20 cellular contexts compared by ENCODE assay signal in genomic region chr6:36964908-36965307, GRCh38. TPM values are rescaled to one million over a fixed set of nuclear protein-coding genes. Genes with fewer than 3 reads are reported as not detected.
DNase-seq lines count a peak whose midpoint lies in the region; ATAC-seq and TF ChIP-seq lines count a peak whose summit lies in the region.
"Had no signal": no experiment of that assay in that cellular context is flagged by ENCODE, and none has a peak within 500 bp of the region (broad histone marks: within the 10 kb centered on the region; RNA-seq: fewer than 3 reads in every experiment).

No MANE protein-coding gene starts in this region.

- no peak overlapping the region for H3K4me3 Mint-ChIP-seq in activated naive CD8-positive, alpha-beta T cell treated with anti-CD3 and anti-CD28 coated beads, Interleukin-2, amount 10 ng/mL, durations not matched to agents 7 days and 5 days
- H3K4me3 Mint-ChIP-seq in activated naive CD8-positive, alpha-beta T cell treated with anti-CD3 and anti-CD28 coated beads for 36 hours: no peak overlapping the region
- no peak overlapping the region for H3K4me3 Mint-ChIP-seq in endothelial cell (ENCODE audit: unreplicated experiment)
- H3K4me3 Mint-ChIP-seq: activated naive CD8-positive, alpha-beta T cell had no signal

- H3K27ac ChIP-seq in IMR-90 (ENCODE audit: insufficient read depth, low read length) (no peak overlapping the region), thyroid gland (peak overlapping the region; percentile 45 to 75 (median 53))
- H3K27ac ChIP-seq: body of pancreas, gastrocnemius medialis had no signal

- H2AFZ ChIP-seq in IMR-90 (replicated peaks; ENCODE audit: low read length, poor library complexity): no peak overlapping the region

- H3K4me1 ChIP-seq in IMR-90 (ENCODE audit: control insufficient read depth, insufficient read depth, low read length) (peaks cover 4% of the 10 kb centered on the region), thyroid gland (peaks cover 31 to 45% of the 10 kb centered on the region in 2 donors)

- H3K27me3 ChIP-seq in IMR-90 (ENCODE audit: control insufficient read depth, insufficient read depth, low read length) (no peaks in the 10 kb centered on the region), thyroid gland (no peaks in the 10 kb centered on the region)
- H3K27me3 ChIP-seq: body of pancreas, gastrocnemius medialis, upper lobe of left lung had no signal

- TF ChIP-seq CTCF in IMR-90 (conservative IDR thresholded peaks at IDR 0.05; ENCODE audit: low read depth, low read length): no peak
- TF ChIP-seq CTCF in endothelial cell (IDR thresholded peaks at IDR 0.05; ENCODE audit: unreplicated experiment): no peak
- TF ChIP-seq CTCF in thyroid gland (IDR thresholded peaks at IDR 0.05): no peak

- H2AK9ac ChIP-seq in IMR-90 (replicated peaks; ENCODE audit: low read depth, low read length, poor library complexity): peak overlapping the region; percentile 10

- no peak overlapping the region for H2BK20ac ChIP-seq in IMR-90 (ENCODE audit: low read depth, low read length)

- no peak for TF ChIP-seq POLR2A in IMR-90 (IDR thresholded peaks at IDR 0.05; ENCODE audit: low read depth, low read length)
- no peak for TF ChIP-seq POLR2A in thyroid gland (IDR thresholded peaks at IDR 0.05)

- H3K56ac ChIP-seq in IMR-90 (ENCODE audit: extremely low read depth, insufficient read depth, low read length): no peak overlapping the region

- no peak overlapping the region for H2BK5ac ChIP-seq in IMR-90 (ENCODE audit: low read depth, low read length, poor library complexity, severe bottlenecking)

- intact Hi-C loops in IMR-90 (cut with micrococcal nuclease) (no loop called here), thyroid gland (cut with DNase I) (loop anchor here (5.0 kb wide), 1 partner anchor 53 kb away; no protein-coding TSS in a partner anchor)

- H3K9me3 Mint-ChIP-seq in activated naive CD8-positive, alpha-beta T cell treated with anti-CD3 and anti-CD28 coated beads, Interleukin-2, amount 10 ng/mL, durations not matched to agents 7 days and 5 days: no peaks in the 10 kb centered on the region
- no peaks in the 10 kb centered on the region for H3K9me3 Mint-ChIP-seq in activated naive CD8-positive, alpha-beta T cell treated with anti-CD3 and anti-CD28 coated beads for 36 hours
- H3K9me3 Mint-ChIP-seq in endothelial cell (ENCODE audit: unreplicated experiment): no peaks in the 10 kb centered on the region

- H3K79me1 ChIP-seq in IMR-90 (ENCODE audit: low read depth in 1 of 2, low read length in 2 of 2): peaks cover 0 to 7% of the 10 kb centered on the region in 2 experiments; a peak in 1 of 4 replicates

- no peak overlapping the region for H4K8ac ChIP-seq in IMR-90 (ENCODE audit: low read depth in 2 of 2, low read length in 2 of 2)

- H3K18ac ChIP-seq in IMR-90 (ENCODE audit: low read depth, low read length): no peak overlapping the region

- H3K36me3 Mint-ChIP-seq in activated naive CD8-positive, alpha-beta T cell treated with anti-CD3 and anti-CD28 coated beads, Interleukin-2, amount 10 ng/mL, durations not matched to agents 7 days and 5 days: peaks cover 14% of the 10 kb centered on the region
- H3K36me3 Mint-ChIP-seq in activated naive CD8-positive, alpha-beta T cell treated with anti-CD3 and anti-CD28 coated beads for 36 hours: peaks cover 12% of the 10 kb centered on the region
- H3K36me3 Mint-ChIP-seq in endothelial cell (ENCODE audit: low read depth, unreplicated experiment): peaks cover 28% of the 10 kb centered on the region

- in situ Hi-C loops in IMR-90 (cut with MboI; ENCODE audit: low sequenced_read_pairs) (no loop called here), KBM-7 (cut with MboI; ENCODE audit: low pct_unique_long_range_greater_than_20kb, low sequenced_read_pairs) (no loop called here)

- no peak overlapping the region for H3K4me2 ChIP-seq in IMR-90 (ENCODE audit: low read depth, low read length)

- peaks cover 38% of the 10 kb centered on the region for H3K4me1 Mint-ChIP-seq in activated naive CD8-positive, alpha-beta T cell treated with anti-CD3 and anti-CD28 coated beads, Interleukin-2, amount 10 ng/mL, durations not matched to agents 7 days and 5 days
- H3K4me1 Mint-ChIP-seq in activated naive CD8-positive, alpha-beta T cell treated with anti-CD3 and anti-CD28 coated beads for 36 hours: peaks cover 36% of the 10 kb centered on the region
- H3K4me1 Mint-ChIP-seq in endothelial cell (ENCODE audit: unreplicated experiment): peaks cover 22% of the 10 kb centered on the region

- no peaks in the 10 kb centered on the region; the same call in 1 of the 2 replicates for H3K9me1 ChIP-seq in IMR-90 (ENCODE audit: insufficient read depth, low read length)

- H3K9me3 ChIP-seq in IMR-90 (ENCODE audit: control insufficient read depth, insufficient read depth, low read length) (no peaks in the 10 kb centered on the region), thyroid gland (no peaks in the 10 kb centered on the region)
- H3K9me3 ChIP-seq: body of pancreas, gastrocnemius medialis, upper lobe of left lung had no signal

- dilution Hi-C loops in IMR-90 (cut with HindIII; ENCODE audit: low sequenced_read_pairs, unreplicated experiment): no loop called here

- peak overlapping the region; percentile 59 for H3K27ac Mint-ChIP-seq in activated naive CD8-positive, alpha-beta T cell treated with anti-CD3 and anti-CD28 coated beads, Interleukin-2, amount 10 ng/mL, durations not matched to agents 7 days and 5 days
- H3K27ac Mint-ChIP-seq in activated naive CD8-positive, alpha-beta T cell treated with anti-CD3 and anti-CD28 coated beads for 36 hours: no peak overlapping the region
- H3K27ac Mint-ChIP-seq in endothelial cell (ENCODE audit: unreplicated experiment): peak overlapping the region; percentile 78
- H3K27ac Mint-ChIP-seq: activated naive CD8-positive, alpha-beta T cell had no signal

- 91% methylated on average over 3 of the region's 4 CpGs; no CpG with 5 or more reads in 1 of the 2 experiments for WGBS in IMR-90 (ENCODE audit: extremely low coverage in 2 of 2, insufficient read length in 1 of 2), 2 experiments
- 67 to 79% methylated on average over 4 of the region's 4 CpGs for WGBS in thyroid gland, 2 donors

- H3K27me3 Mint-ChIP-seq in activated naive CD8-positive, alpha-beta T cell treated with anti-CD3 and anti-CD28 coated beads, Interleukin-2, amount 10 ng/mL, durations not matched to agents 7 days and 5 days: no peaks in the 10 kb centered on the region
- no peaks in the 10 kb centered on the region for H3K27me3 Mint-ChIP-seq in activated naive CD8-positive, alpha-beta T cell treated with anti-CD3 and anti-CD28 coated beads for 36 hours
- peaks cover 12% of the 10 kb centered on the region for H3K27me3 Mint-ChIP-seq in endothelial cell (ENCODE audit: unreplicated experiment)
- H3K27me3 Mint-ChIP-seq: activated naive CD8-positive, alpha-beta T cell had no signal

- no peak for ATAC-seq in activated naive CD8-positive, alpha-beta T cell treated with anti-CD3 and anti-CD28 coated beads, Interleukin-2, amount 10 ng/mL, durations not matched to agents 7 days and 5 days (ENCODE audit: low read depth)
- ATAC-seq in IMR-90 (ENCODE audit: low read depth): no peak
- ATAC-seq in HG02981 (IDR thresholded peaks at IDR 0.05; ENCODE audit: unreplicated experiment): no peak
- ATAC-seq: body of pancreas, gastrocnemius medialis, left colon had no signal

- DNase-seq in activated naive CD8-positive, alpha-beta T cell treated with anti-CD3 and anti-CD28 coated beads, Interleukin-2, amount 10 ng/mL, durations not matched to agents 7 days and 5 days: no peak
- DNase-seq in activated naive CD8-positive, alpha-beta T cell treated with anti-CD3 and anti-CD28 coated beads for 36 hours: no peak
- DNase-seq in IMR-90: no peak
- DNase-seq in endothelial cell (ENCODE audit: low spot score): no peak
- DNase-seq in thyroid gland: no peak
- no peak for DNase-seq in KBM-7
- DNase-seq: body of pancreas; erythroblast; gastrocnemius medialis; Karpas-422; left colon; NCI-H526 treated with DMSO at 0.1 percent for 48 hours; nucleus accumbens; retina; SHP77; stimulated activated CD4-positive, alpha-beta T cell treated with anti-CD3 and anti-CD28 coated beads, Interleukin-15, amount 100 ng/mL, for 24 hours; stimulated activated naive CD4-positive, alpha-beta T cell treated with Interleukin-2 at 50 U/mL for 16 hours; upper lobe of left lung had no signal

- no peak for TF ChIP-seq RAD21 in IMR-90 (IDR thresholded peaks at IDR 0.05; ENCODE audit: low read length)

- no peak overlapping the region for H3K4me3 ChIP-seq in IMR-90 (ENCODE audit: insufficient read depth, low read depth, low read length)
- no peak overlapping the region for H3K4me3 ChIP-seq in thyroid gland (replicated peaks in 1 of 3)
- H3K4me3 ChIP-seq: body of pancreas, gastrocnemius medialis, upper lobe of left lung had no signal

- CTCF ChIA-PET in IMR-90 (lab: Yijun Ruan, JAX): no interaction called here

- no peak overlapping the region for H3K14ac ChIP-seq in IMR-90 (replicated peaks; ENCODE audit: low read depth, low read length)

- no peak overlapping the region for H2BK120ac ChIP-seq in IMR-90 (ENCODE audit: low read depth, low read length)

- no peak overlapping the region for H3K9ac ChIP-seq in IMR-90 (ENCODE audit: low read depth, low read length)

- no peak overlapping the region for H2AK5ac ChIP-seq in IMR-90 (ENCODE audit: low read depth, low read length)

- H3K4ac ChIP-seq in IMR-90 (ENCODE audit: low read depth, low read length): no peak overlapping the region

- no TSS peak for BruUV-seq in IMR-90 (replicated peaks; lab: Mats Ljungman, UMichigan)

- no peak overlapping the region for H4K91ac ChIP-seq in IMR-90 (ENCODE audit: insufficient read depth, low read depth, low read length)

- no peak overlapping the region for H2BK15ac ChIP-seq in IMR-90 (ENCODE audit: low read depth, low read length)

- no peak overlapping the region for H3K23ac ChIP-seq in IMR-90 (ENCODE audit: low read depth, low read length)

- H4K20me1 ChIP-seq in IMR-90 (ENCODE audit: insufficient read depth, low read length): peaks cover 9% of the 10 kb centered on the region

- no peak overlapping the region for H4K5ac ChIP-seq in IMR-90 (ENCODE audit: low read depth, low read length)

- peaks cover 33% of the 10 kb centered on the region for H3K36me3 ChIP-seq in IMR-90 (ENCODE audit: control insufficient read depth, insufficient read depth, low read length)
- peaks cover 30% of the 10 kb centered on the region in 2 donors for H3K36me3 ChIP-seq in thyroid gland

- POLR2A ChIA-PET in activated naive CD8-positive, alpha-beta T cell treated with anti-CD3 and anti-CD28 coated beads, Interleukin-2, amount 10 ng/mL, durations not matched to agents 7 days and 5 days (lab: Charles Lee): interaction anchor here (1.3 kb wide), 1 partner anchor 11 kb away, joined by 5 read pairs; no protein-coding TSS in a partner anchor
- POLR2A ChIA-PET in IMR-90 (lab: Charles Lee; ENCODE audit: unreplicated experiment): no interaction called here

RNA-seq across cellular contexts. Expression of gene PI16, which starts 10.4 kb away (rescaled TPM):
- under 1 TPM; 0.37 to 0.86 TPM for total RNA-seq in activated naive CD8-positive, alpha-beta T cell treated with anti-CD3 and anti-CD28 coated beads, Interleukin-2, amount 10 ng/mL, durations not matched to agents 7 days and 5 days
- under 1 TPM; 0.18 to 0.39 TPM for total RNA-seq in activated naive CD8-positive, alpha-beta T cell treated with anti-CD3 and anti-CD28 coated beads for 36 hours
- total RNA-seq in IMR-90 (2012; rRNA removed) (under 0.01 TPM in 1 of 2 replicates, not detected in the other), endothelial cell (ENCODE audit: unreplicated experiment) (20.5 TPM), thyroid gland (10 to 100 TPM in 2 of 4 donors, 1 to 10 TPM in 2; 5.1 to 22.9 (median 9.1) TPM)
- polyA plus RNA-seq in IMR-90 (2012; rRNA removed): 0.20 and 0.21 TPM in 2 replicates
- polyA plus RNA-seq in IMR-90 (2012; cell fraction: cytosol; rRNA removed): 0.13 and 0.53 TPM in 2 replicates
- polyA plus RNA-seq in IMR-90 (2012; cell fraction: nucleus; rRNA removed; ENCODE audit: low replicate concordance): 0.28 and 0.29 TPM in 2 replicates

RNA-seq across cellular contexts. Expression of gene MTCH1, which starts 21.1 kb away (rescaled TPM):
- total RNA-seq in activated naive CD8-positive, alpha-beta T cell treated with anti-CD3 and anti-CD28 coated beads, Interleukin-2, amount 10 ng/mL, durations not matched to agents 7 days and 5 days: 100 to 1,000 TPM; 135 to 139 TPM
- 100 to 1,000 TPM; 102 to 103 TPM for total RNA-seq in activated naive CD8-positive, alpha-beta T cell treated with anti-CD3 and anti-CD28 coated beads for 36 hours
- total RNA-seq in IMR-90 (2012; rRNA removed) (249 and 263 TPM in 2 replicates), endothelial cell (ENCODE audit: unreplicated experiment) (304 TPM), thyroid gland (1,000 to 10,000 TPM in 1 of 4 donors, 100 to 1,000 TPM in 3; 571 to 1,096 (median 866) TPM)
- polyA plus RNA-seq in IMR-90 (2012; rRNA removed): 210 and 215 TPM in 2 replicates
- 227 and 248 TPM in 2 replicates for polyA plus RNA-seq in IMR-90 (2012; cell fraction: cytosol; rRNA removed)
- 253 and 276 TPM in 2 replicates for polyA plus RNA-seq in IMR-90 (2012; cell fraction: nucleus; rRNA removed; ENCODE audit: low replicate concordance)

RNA-seq across cellular contexts. Expression of gene FGD2, which starts 40.5 kb away (rescaled TPM):
- total RNA-seq in activated naive CD8-positive, alpha-beta T cell treated with anti-CD3 and anti-CD28 coated beads, Interleukin-2, amount 10 ng/mL, durations not matched to agents 7 days and 5 days: 10 to 100 TPM in 1 of 2 experiments, 1 to 10 TPM in 1; 9.8 to 12.4 TPM
- 1 to 10 TPM; 1.7 to 1.8 TPM for total RNA-seq in activated naive CD8-positive, alpha-beta T cell treated with anti-CD3 and anti-CD28 coated beads for 36 hours
- total RNA-seq in IMR-90 (2012; rRNA removed) (not detected in 2 replicates), endothelial cell (ENCODE audit: unreplicated experiment) (0.10 TPM), thyroid gland (10 to 100 TPM; 14.9 to 25.8 (median 23.1) TPM)
- 0.07 TPM in 1 of 2 replicates, not detected in the other for polyA plus RNA-seq in IMR-90 (2012; rRNA removed)
- polyA plus RNA-seq in IMR-90 (2012; cell fraction: cytosol; rRNA removed): not detected in 2 replicates
- polyA plus RNA-seq in IMR-90 (2012; cell fraction: nucleus; rRNA removed; ENCODE audit: low replicate concordance): 0.08 and 0.11 TPM in 2 replicates
